ENCODE assay signal across 8 cellular contexts in genomic region chr16:85253127-85253941, GRCh38.
DNase-seq lines count a peak whose midpoint lies in the region; ATAC-seq lines count a peak whose summit lies in the region.

No MANE protein-coding gene starts in this region.

- peak; percentile 71 for ATAC-seq in HG03135 (IDR thresholded peaks at IDR 0.05; ENCODE audit: unreplicated experiment)
- no peak for ATAC-seq in GM18511 (IDR thresholded peaks at IDR 0.05; ENCODE audit: unreplicated experiment)
- ATAC-seq in GM21360 (IDR thresholded peaks at IDR 0.05; ENCODE audit: unreplicated experiment): no peak

- DNase-seq in DMS 273 (lab: John Stamatoyannopoulos, UW; ENCODE audit: unreplicated experiment): peak; percentile 87
- DNase-seq in T-helper 2 cell: peak; percentile 13 to 50 (median 38)
- peak in 42 of 58 donors; percentile 3 to 71 (median 34) for DNase-seq in anterior cingulate cortex (lab: John Stamatoyannopoulos, UW)
- peak in 41 of 51 donors; percentile 10 to 77 (median 43) for DNase-seq in hypothalamus (lab: John Stamatoyannopoulos, UW)
- peak; percentile 17 to 50 for DNase-seq in stimulated activated CD4-positive, alpha-beta T cell treated with anti-CD3 and anti-CD28 coated beads, Interleukin-1b, Interleukin-23, amount 100 ng/mL, for 1 hour (ENCODE audit: low read depth in 2 of 2)

Comparison
In these comparisons a context has a peak if more than half of its experiments do, and no peak if none do; other contexts are left out.
1. DNase-seq: peak in every context shown above with its lines; median percentile 87 in DMS 273; 43 in hypothalamus; 38 in T-helper 2 cell; 34 in anterior cingulate cortex; 34 in stimulated activated CD4-positive, alpha-beta T cell treated with anti-CD3 and anti-CD28 coated beads, Interleukin-1b, Interleukin-23, amount 100 ng/mL, for 1 hour.